In genomic region chr2:15939556-15939853, GRCh38 we compare ENCODE assay signal across 8 cellular contexts. TPM values are rescaled to one million over a fixed set of nuclear protein-coding genes. Genes with fewer than 3 reads are reported as not detected.
A peak's percentile ranks its signal among the peaks of the same experiment; 100 is the strongest.
DNase-seq lines count a peak whose midpoint lies in the region; ATAC-seq and TF ChIP-seq lines count a peak whose summit lies in the region.

No MANE protein-coding gene starts in this region.

- CTCF ChIA-PET in HEK293 (lab: Yijun Ruan, JAX), result interaction anchor here (0.6 to 2.7 kb wide), 41 partner anchors 9 to 669 kb away, joined by 3 to 20 read pairs (median 4); no protein-coding TSS in a partner anchor
- CTCF ChIA-PET in CD8-positive, alpha-beta memory T cell (lab: Charles Lee), result interaction anchor here (1.5 kb wide), 1 partner anchor 669 kb away, joined by 4 read pairs; no protein-coding TSS in a partner anchor

- no peaks in the 10 kb centered on the region for H3K36me3 Mint-ChIP-seq in CD8-positive, alpha-beta memory T cell

- no peak for DNase-seq in GM06990 (ENCODE audit: extremely low read depth, insufficient read length)
- DNase-seq in activated CD4-positive, alpha-beta T cell treated with anti-CD3 and anti-CD28 coated beads, Interleukin-2, amount 50 U/mL, for 4 hours, result peak; percentile 15
- DNase-seq in stomach, result peak; percentile 72
- DNase-seq in CD8-positive, alpha-beta memory T cell, result no peak
- DNase-seq in globus pallidus (ENCODE audit: low spot score), result no peak

- H3K27ac ChIP-seq in HEK293 (ENCODE audit: extremely low read depth, low read depth, low read length) (peak overlapping the region; percentile 42; the same call in 1 of the 2 replicates), iPS-18a (ENCODE audit: low read length) (no peak overlapping the region), stomach (no peak overlapping the region)
- H3K27ac ChIP-seq in CD8-positive, alpha-beta memory T cell (ENCODE audit: low read depth, low read length), result no peak overlapping the region

- peak overlapping the region; percentile 97 for H3K9ac ChIP-seq in iPS-18a (ENCODE audit: low read length)

- H3K27me3 ChIP-seq in GM06990 (replicated peaks; ENCODE audit: control insufficient read depth, insufficient read depth, low read length), result peaks cover 4% of the 10 kb centered on the region
- H3K27me3 ChIP-seq in iPS-18a (ENCODE audit: control insufficient read depth, insufficient read depth, low read length), result no peaks in the 10 kb centered on the region
- H3K27me3 ChIP-seq in stomach, result peaks cover 0 to 58% (median 28%) of the 10 kb centered on the region in 3 donors
- H3K27me3 ChIP-seq in CD8-positive, alpha-beta memory T cell (ENCODE audit: insufficient read depth, low read length, poor library complexity, severe bottlenecking), result peaks cover 17% of the 10 kb centered on the region

- intact Hi-C loops in stomach (cut with DNase I; ENCODE audit: low total_unique reads), result loop anchor here (10.0 kb wide), 2 partner anchors 345 to 565 kb away; no protein-coding TSS in a partner anchor

- peaks cover 4 to 24% (median 8%) of the 10 kb centered on the region in 3 donors for H3K4me1 Mint-ChIP-seq in CD8-positive, alpha-beta memory T cell

- POLR2A ChIA-PET in HEK293 (lab: Yijun Ruan, JAX), result interaction anchor here (1.1 to 1.6 kb wide), 4 partner anchors 18 to 486 kb away, joined by 3 to 5 read pairs (median 4); no protein-coding TSS in a partner anchor
- POLR2A ChIA-PET in CD8-positive, alpha-beta memory T cell (lab: Charles Lee), result no interaction called here

- H3K4me3 Mint-ChIP-seq in CD8-positive, alpha-beta memory T cell, result peak overlapping the region in 1 of 7 donors; percentile 57

- TF ChIP-seq EP300 in stomach (IDR thresholded peaks at IDR 0.05), result no peak

- H3K4me1 ChIP-seq in HEK293 (ENCODE audit: control insufficient read depth, insufficient read depth, low read length) (peaks cover 8% of the 10 kb centered on the region), iPS-18a (ENCODE audit: control insufficient read depth, low read depth, low read length) (peaks cover 38% of the 10 kb centered on the region), stomach (peaks cover 32 to 52% (median 49%) of the 10 kb centered on the region in 4 donors)
- H3K4me1 ChIP-seq in CD8-positive, alpha-beta memory T cell (ENCODE audit: insufficient read depth, low read length), result peaks cover 18% of the 10 kb centered on the region

- ATAC-seq in HG03378 (IDR thresholded peaks at IDR 0.05; ENCODE audit: unreplicated experiment), result no peak

- H3K27ac Mint-ChIP-seq in CD8-positive, alpha-beta memory T cell, result no peak overlapping the region

- TF ChIP-seq POLR2A in stomach (IDR thresholded peaks at IDR 0.05), result no peak

- peaks cover 0 to 3% (median 0%) of the 10 kb centered on the region in 5 donors for H3K9me3 Mint-ChIP-seq in CD8-positive, alpha-beta memory T cell

- H3K9me3 ChIP-seq in HEK293 (ENCODE audit: control insufficient read depth, insufficient read depth, low read depth, low read length) (no peaks in the 10 kb centered on the region), iPS-18a (ENCODE audit: control insufficient read depth, low read depth, low read length) (no peaks in the 10 kb centered on the region), stomach (no peaks in the 10 kb centered on the region)
- no peaks in the 10 kb centered on the region for H3K9me3 ChIP-seq in CD8-positive, alpha-beta memory T cell (ENCODE audit: low read length)

- H3K36me3 ChIP-seq in GM06990 (ENCODE audit: control insufficient read depth, insufficient read depth, low read length) (no peaks in the 10 kb centered on the region), HEK293 (ENCODE audit: control insufficient read depth in 2 of 2, insufficient read depth in 1 of 2, low read length in 2 of 2) (no peaks in the 10 kb centered on the region), iPS-18a (ENCODE audit: control insufficient read depth, low read depth, low read length) (peaks cover 11% of the 10 kb centered on the region), stomach (no peaks in the 10 kb centered on the region)
- H3K36me3 ChIP-seq in CD8-positive, alpha-beta memory T cell (ENCODE audit: insufficient read depth, low read length), result no peaks in the 10 kb centered on the region

- 1 to 4% (median 2%) methylated on average over 19 to 21 of the region's 21 CpGs for WGBS in stomach, 5 donors

- TF ChIP-seq CTCF in GM06990 (IDR thresholded peaks at IDR 0.05; ENCODE audit: insufficient read depth, low read length, poor library complexity, severe bottlenecking), result peak; percentile 80
- no peak for TF ChIP-seq CTCF in HEK293 (tag by site-specific recombination; IDR thresholded peaks at IDR 0.05)
- peak in 3 of 7 experiments; percentile 55 to 74 (median 64) for TF ChIP-seq CTCF in stomach (IDR thresholded peaks at IDR 0.05)

- peaks cover 34 to 46% of the 10 kb centered on the region in 2 donors for H3K27me3 Mint-ChIP-seq in CD8-positive, alpha-beta memory T cell

- H3K4me3 ChIP-seq in GM06990 (replicated peaks; ENCODE audit: low read depth, low read length), result no peak overlapping the region
- H3K4me3 ChIP-seq in HEK293 (ENCODE audit: low read depth, low read length), result peak overlapping the region; percentile 31
- H3K4me3 ChIP-seq in iPS-18a (ENCODE audit: low read length), result peak overlapping the region; percentile 78
- peak overlapping the region; percentile 53 to 70 (median 58) for H3K4me3 ChIP-seq in stomach
- H3K4me3 ChIP-seq in CD8-positive, alpha-beta memory T cell (ENCODE audit: low read length), result no peak overlapping the region

TF ChIP-seq in HEK293, 187 proteins besides CTCF, POLR2A, EP300 and RAD21 (continues in another document):
- TF ChIP-seq ZFHX2 (tag by site-specific recombination; conservative IDR thresholded peaks at IDR 0.05) (peak; percentile 73), OSR2 (tag by site-specific recombination; IDR thresholded peaks at IDR 0.05) (no peak), EGR2 (tag by site-specific recombination; IDR thresholded peaks at IDR 0.05; ENCODE audit: low read depth) (peak; percentile 46; the same call in 1 of the 2 replicates)
- TF ChIP-seq, protein P1, sequence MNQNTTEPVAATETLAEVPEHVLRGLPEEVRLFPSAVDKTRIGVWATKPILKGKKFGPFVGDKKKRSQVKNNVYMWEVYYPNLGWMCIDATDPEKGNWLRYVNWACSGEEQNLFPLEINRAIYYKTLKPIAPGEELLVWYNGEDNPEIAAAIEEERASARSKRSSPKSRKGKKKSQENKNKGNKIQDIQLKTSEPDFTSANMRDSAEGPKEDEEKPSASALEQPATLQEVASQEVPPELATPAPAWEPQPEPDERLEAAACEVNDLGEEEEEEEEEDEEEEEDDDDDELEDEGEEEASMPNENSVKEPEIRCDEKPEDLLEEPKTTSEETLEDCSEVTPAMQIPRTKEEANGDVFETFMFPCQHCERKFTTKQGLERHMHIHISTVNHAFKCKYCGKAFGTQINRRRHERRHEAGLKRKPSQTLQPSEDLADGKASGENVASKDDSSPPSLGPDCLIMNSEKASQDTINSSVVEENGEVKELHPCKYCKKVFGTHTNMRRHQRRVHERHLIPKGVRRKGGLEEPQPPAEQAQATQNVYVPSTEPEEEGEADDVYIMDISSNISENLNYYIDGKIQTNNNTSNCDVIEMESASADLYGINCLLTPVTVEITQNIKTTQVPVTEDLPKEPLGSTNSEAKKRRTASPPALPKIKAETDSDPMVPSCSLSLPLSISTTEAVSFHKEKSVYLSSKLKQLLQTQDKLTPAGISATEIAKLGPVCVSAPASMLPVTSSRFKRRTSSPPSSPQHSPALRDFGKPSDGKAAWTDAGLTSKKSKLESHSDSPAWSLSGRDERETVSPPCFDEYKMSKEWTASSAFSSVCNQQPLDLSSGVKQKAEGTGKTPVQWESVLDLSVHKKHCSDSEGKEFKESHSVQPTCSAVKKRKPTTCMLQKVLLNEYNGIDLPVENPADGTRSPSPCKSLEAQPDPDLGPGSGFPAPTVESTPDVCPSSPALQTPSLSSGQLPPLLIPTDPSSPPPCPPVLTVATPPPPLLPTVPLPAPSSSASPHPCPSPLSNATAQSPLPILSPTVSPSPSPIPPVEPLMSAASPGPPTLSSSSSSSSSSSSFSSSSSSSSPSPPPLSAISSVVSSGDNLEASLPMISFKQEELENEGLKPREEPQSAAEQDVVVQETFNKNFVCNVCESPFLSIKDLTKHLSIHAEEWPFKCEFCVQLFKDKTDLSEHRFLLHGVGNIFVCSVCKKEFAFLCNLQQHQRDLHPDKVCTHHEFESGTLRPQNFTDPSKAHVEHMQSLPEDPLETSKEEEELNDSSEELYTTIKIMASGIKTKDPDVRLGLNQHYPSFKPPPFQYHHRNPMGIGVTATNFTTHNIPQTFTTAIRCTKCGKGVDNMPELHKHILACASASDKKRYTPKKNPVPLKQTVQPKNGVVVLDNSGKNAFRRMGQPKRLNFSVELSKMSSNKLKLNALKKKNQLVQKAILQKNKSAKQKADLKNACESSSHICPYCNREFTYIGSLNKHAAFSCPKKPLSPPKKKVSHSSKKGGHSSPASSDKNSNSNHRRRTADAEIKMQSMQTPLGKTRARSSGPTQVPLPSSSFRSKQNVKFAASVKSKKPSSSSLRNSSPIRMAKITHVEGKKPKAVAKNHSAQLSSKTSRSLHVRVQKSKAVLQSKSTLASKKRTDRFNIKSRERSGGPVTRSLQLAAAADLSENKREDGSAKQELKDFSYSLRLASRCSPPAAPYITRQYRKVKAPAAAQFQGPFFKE (tag by site-specific recombination; IDR thresholded peaks at IDR 0.05; ENCODE audit: borderline replicate concordance), result no peak

RNA-seq across cellular contexts. Expression of gene MYCN, which starts 0.8 kb away (rescaled TPM):
- total RNA-seq in stomach, result 1 to 10 TPM in 4 of 5 donors, not detected in 1; 2.3 to 9.6 (median 5.6) TPM
- 1 to 10 TPM in 2 of 3 donors, under 1 TPM in 1; 0.90 to 1.7 (median 1.5) TPM for polyA plus RNA-seq in stomach
- total RNA-seq in CD8-positive, alpha-beta memory T cell, result not detected
- not detected for polyA plus RNA-seq in CD8-positive, alpha-beta memory T cell

Comparison
In these comparisons a context has a peak if more than half of its experiments do, and no peak if none do; other contexts are left out.
1. DNase-seq: peak in activated CD4-positive, alpha-beta T cell treated with anti-CD3 and anti-CD28 coated beads, Interleukin-2, amount 50 U/mL, for 4 hours (2 of 2) and stomach (single experiment); none in GM06990 (single experiment), CD8-positive, alpha-beta memory T cell (0 of 5) and globus pallidus (single experiment).
2. H3K4me3 ChIP-seq: peak in HEK293 (single experiment), iPS-18a (single experiment) and stomach (4 of 4); none in GM06990 (single experiment) and CD8-positive, alpha-beta memory T cell (single experiment).